In genomic region chr6:98839788-98840361, GRCh38 we compare ENCODE assay signal across 8 cellular contexts. TPM values are rescaled to one million over a fixed set of nuclear protein-coding genes. Genes with fewer than 3 reads are reported as not detected.
DNase-seq lines count a peak whose midpoint lies in the region; ATAC-seq and TF ChIP-seq lines count a peak whose summit lies in the region.

No MANE protein-coding gene starts in this region.

- TF ChIP-seq CTCF in omental fat pad (IDR thresholded peaks at IDR 0.05) = no peak

- in situ Hi-C loops in KBM-7 (cut with MboI; ENCODE audit: low pct_unique_long_range_greater_than_20kb, low sequenced_read_pairs) = no loop called here

- ATAC-seq in HG03039 (IDR thresholded peaks at IDR 0.05; ENCODE audit: unreplicated experiment) = no peak
- no peak for ATAC-seq in omental fat pad (ENCODE audit: low FRiP score)

- DNase-seq in DMS153 (lab: John Stamatoyannopoulos, UW) = peak; percentile 27
- peak; percentile 29 for DNase-seq in KBM-7
- DNase-seq in astrocyte of the hippocampus (ENCODE audit: low read depth, low spot score) = peak; percentile 87
- peak; percentile 89 for DNase-seq in medulla oblongata (ENCODE audit: extremely low spot score)
- no peak for DNase-seq in activated naive CD4-positive, alpha-beta T cell treated with Interleukin-2 at 50 U/mL for 16 hours
- DNase-seq in GM19240 (ENCODE audit: insufficient read length, low spot score) = no peak
- no peak for DNase-seq in omental fat pad (ENCODE audit: low spot score)

RNA-seq across cellular contexts. Expression of gene POU3F2, which starts 5.5 kb away (rescaled TPM):
- total RNA-seq in omental fat pad = not detected

Comparison
In these comparisons a context has a peak if more than half of its experiments do, and no peak if none do; other contexts are left out.
1. DNase-seq: peak in DMS153 (single experiment), KBM-7 (single experiment), astrocyte of the hippocampus (single experiment) and medulla oblongata (single experiment); none in activated naive CD4-positive, alpha-beta T cell treated with Interleukin-2 at 50 U/mL for 16 hours (single experiment), GM19240 (single experiment) and omental fat pad (single experiment).